Comparison of ENCODE assay signal across 12 cellular contexts in genomic region chr3:131231710-131232348, GRCh38.
A peak's percentile ranks its signal among the peaks of the same experiment; 100 is the strongest.
DNase-seq lines count a peak whose midpoint lies in the region; ATAC-seq, FAIRE-seq and TF ChIP-seq lines count a peak whose summit lies in the region.
"Had no signal": no experiment of that assay in that cellular context is flagged by ENCODE, and none has a peak within 500 bp of the region (broad histone marks: within the 10 kb centered on the region; RNA-seq: fewer than 3 reads in every experiment).

No MANE protein-coding gene starts in this region.

- H2AFZ ChIP-seq in K562 (ENCODE audit: low read depth, low read length), result no peak overlapping the region

- TF ChIP-seq RAD21 in K562 (CRISPR knock-in tag; conservative IDR thresholded peaks at IDR 0.05 in 1 of 2, IDR thresholded peaks at IDR 0.05 in 1 of 2), result peak; percentile 15 to 23; a peak in 3 of 4 replicates

- 2% methylated on average over 3 of the region's 3 CpGs for WGBS in K562 (ENCODE audit: insufficient coverage, low coverage, missing lambda C conversion rate)

- no peak for TF ChIP-seq POLR2A in K562 (conservative IDR thresholded peaks at IDR 0.05)

- H3K27me3 ChIP-seq in K562 (ENCODE audit: control insufficient read depth in 2 of 2, insufficient read depth in 2 of 2, low read length in 2 of 2) (no peaks in the 10 kb centered on the region; a peak in 1 of 5 replicates), left ventricle myocardium inferior (ENCODE audit: low read depth) (no peaks in the 10 kb centered on the region)
- H3K27me3 ChIP-seq: cardiac muscle cell had no signal

- H3K9me3 ChIP-seq in K562 (replicated peaks; ENCODE audit: control insufficient read depth, insufficient read depth, low read depth, low read length) (no peaks in the 10 kb centered on the region), left ventricle myocardium inferior (replicated peaks) (no peaks in the 10 kb centered on the region)
- H3K9me3 ChIP-seq: lower lobe of right lung, prostate gland had no signal

- H3K4me3 ChIP-seq in K562 (no peak overlapping the region), left ventricle myocardium inferior (no peak overlapping the region)
- H3K4me3 ChIP-seq: cardiac muscle cell, lower lobe of right lung, prostate gland had no signal

- in situ Hi-C loops in K562 (cut with MboI), result no loop called here

- POLR2A ChIA-PET in K562 (lab: Yijun Ruan, JAX), result no interaction called here

- FAIRE-seq in K562 (lab: Jason Lieb, UNC) (no peak), GM19239 (lab: Jason Lieb, UNC) (no peak)

- intact Hi-C loops in K562 (cut with micrococcal nuclease) (no loop called here), left ventricle myocardium inferior (cut with micrococcal nuclease) (no loop called here)

- no peak for TF ChIP-seq EP300 in K562 (IDR thresholded peaks at IDR 0.05; ENCODE audit: low read length)

- ATAC-seq in K562 (no peak), GM19328 (IDR thresholded peaks at IDR 0.05; ENCODE audit: unreplicated experiment) (no peak)
- ATAC-seq: activated T-cell treated with anti-CD3 and anti-CD28 coated beads, Interleukin-2, amount 50 U/mL, for 4 hours; lower lobe of right lung had no signal

- H3K27ac ChIP-seq in K562 (ENCODE audit: extremely low read depth, low read depth, low read length) (no peak overlapping the region), left ventricle myocardium inferior (replicated peaks) (no peak overlapping the region)
- H3K27ac ChIP-seq: cardiac muscle cell, lower lobe of right lung, prostate gland had no signal

- no peaks in the 10 kb centered on the region for H4K20me1 ChIP-seq in K562 (replicated peaks; ENCODE audit: control insufficient read depth, insufficient read depth, low read length)

- DNase-seq in NCI-H82 (lab: John Stamatoyannopoulos, UW), result peak; percentile 22
- no peak for DNase-seq in NCI-H82 treated with DMSO at 0.1 percent for 48 hours (lab: John Stamatoyannopoulos, UW; ENCODE audit: unreplicated experiment)
- DNase-seq in NCI-H1436 (lab: John Stamatoyannopoulos, UW), result peak; percentile 55
- no peak for DNase-seq in K562 (ENCODE audit: extremely low read depth in 1 of 4, low spot score in 3 of 4)
- peak; percentile 12 for DNase-seq in smooth muscle cell of the brain vasculature (ENCODE audit: low read depth, low spot score)
- no peak for DNase-seq in left ventricle myocardium inferior
- DNase-seq in GM19239 (ENCODE audit: insufficient read length, low spot score), result no peak
- DNase-seq: activated T-cell treated with anti-CD3 and anti-CD28 coated beads, Interleukin-2, amount 50 U/mL, for 4 hours; lower lobe of right lung had no signal

- H3K4me1 ChIP-seq in K562 (replicated peaks in 1 of 2; ENCODE audit: control insufficient read depth in 2 of 2, insufficient read depth in 2 of 2, low read length in 2 of 2), result no peaks in the 10 kb centered on the region
- no peaks in the 10 kb centered on the region for H3K4me1 ChIP-seq in left ventricle myocardium inferior
- H3K4me1 ChIP-seq: lower lobe of right lung, prostate gland had no signal

- no peaks in the 10 kb centered on the region for H3K36me3 ChIP-seq in K562 (ENCODE audit: control insufficient read depth, insufficient read depth, low read length)
- no peaks in the 10 kb centered on the region for H3K36me3 ChIP-seq in left ventricle myocardium inferior
- H3K36me3 ChIP-seq: cardiac muscle cell, lower lobe of right lung, prostate gland had no signal

- H3K9me1 ChIP-seq in K562 (ENCODE audit: control insufficient read depth, insufficient read depth, low read length), result no peaks in the 10 kb centered on the region

- no peak overlapping the region for H3K9ac ChIP-seq in K562 (ENCODE audit: insufficient read depth in 1 of 2, low read depth in 2 of 2, low read length in 2 of 2)

- TF ChIP-seq CTCF in K562 (IDR thresholded peaks at IDR 0.05 in 2 of 3, conservative IDR thresholded peaks at IDR 0.05 in 1 of 3; ENCODE audit: insufficient read depth in 2 of 3, low read depth in 1 of 3, low read length in 3 of 3), result peak in 1 of 3 experiments; percentile 10; a peak in 1 of 6 replicates
- TF ChIP-seq CTCF in left ventricle myocardium inferior (IDR thresholded peaks at IDR 0.05; ENCODE audit: borderline replicate concordance), result no peak

- H3K4me2 ChIP-seq in K562 (ENCODE audit: insufficient read depth, low read length), result no peak overlapping the region

- CTCF ChIA-PET in K562 (lab: Yijun Ruan, JAX; ENCODE audit: low intra/inter-chr PET ratio), result no interaction called here

- H3K79me2 ChIP-seq in K562 (ENCODE audit: control insufficient read depth, insufficient read depth, low read length), result no peaks in the 10 kb centered on the region

- no TSS peak for BruUV-seq in K562 (replicated peaks; lab: Mats Ljungman, UMichigan)

TF ChIP-seq in K562, 482 proteins besides CTCF, POLR2A, EP300 and RAD21 (continues in another document):
- no peak for TF ChIP-seq NEUROD1 (IDR thresholded peaks at IDR 0.05; ENCODE audit: borderline replicate concordance, low read depth, low read length, partially characterized antibody)
- no peak for TF ChIP-seq ZNF76 (CRISPR knock-in tag; IDR thresholded peaks at IDR 0.05; ENCODE audit: borderline replicate concordance)
- no peak for TF ChIP-seq HNRNPK (IDR thresholded peaks at IDR 0.05; ENCODE audit: low read depth, low read length, poor library complexity, severe bottlenecking)
- TF ChIP-seq SP2 (IDR thresholded peaks at IDR 0.05; ENCODE audit: extremely low read depth, low read depth, low read length, poor library complexity, severe bottlenecking), result no peak
- TF ChIP-seq RREB1 (CRISPR knock-in tag; IDR thresholded peaks at IDR 0.05), result no peak
- TF ChIP-seq BCOR (IDR thresholded peaks at IDR 0.05), result no peak
- TF ChIP-seq, protein P1, sequence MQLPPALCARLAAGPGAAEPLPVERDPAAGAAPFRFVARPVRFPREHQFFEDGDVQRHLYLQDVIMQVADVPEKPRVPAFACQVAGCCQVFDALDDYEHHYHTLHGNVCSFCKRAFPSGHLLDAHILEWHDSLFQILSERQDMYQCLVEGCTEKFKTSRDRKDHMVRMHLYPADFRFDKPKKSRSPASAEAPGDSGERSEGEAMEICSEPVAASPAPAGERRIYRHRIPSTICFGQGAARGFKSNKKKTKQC (CRISPR knock-in tag; IDR thresholded peaks at IDR 0.05), result no peak
- no peak for TF ChIP-seq DACH1 (IDR thresholded peaks at IDR 0.05; ENCODE audit: partially characterized antibody)
- TF ChIP-seq HLTF (IDR thresholded peaks at IDR 0.05), result no peak
- TF ChIP-seq RUNX1 (IDR thresholded peaks at IDR 0.05; ENCODE audit: low read depth), result no peak
- TF ChIP-seq ZBTB9 (CRISPR knock-in tag; IDR thresholded peaks at IDR 0.05), result no peak

Comparison
In these comparisons a context has a peak if more than half of its experiments do, and no peak if none do; other contexts are left out.
1. DNase-seq: peak in NCI-H82 (single experiment), NCI-H1436 (single experiment) and smooth muscle cell of the brain vasculature (single experiment); none in NCI-H82 treated with DMSO at 0.1 percent for 48 hours (single experiment), K562 (0 of 4), left ventricle myocardium inferior (single experiment) and GM19239 (single experiment).